ENCODE assay signal across 16 cellular contexts in the genomic region with DNA sequence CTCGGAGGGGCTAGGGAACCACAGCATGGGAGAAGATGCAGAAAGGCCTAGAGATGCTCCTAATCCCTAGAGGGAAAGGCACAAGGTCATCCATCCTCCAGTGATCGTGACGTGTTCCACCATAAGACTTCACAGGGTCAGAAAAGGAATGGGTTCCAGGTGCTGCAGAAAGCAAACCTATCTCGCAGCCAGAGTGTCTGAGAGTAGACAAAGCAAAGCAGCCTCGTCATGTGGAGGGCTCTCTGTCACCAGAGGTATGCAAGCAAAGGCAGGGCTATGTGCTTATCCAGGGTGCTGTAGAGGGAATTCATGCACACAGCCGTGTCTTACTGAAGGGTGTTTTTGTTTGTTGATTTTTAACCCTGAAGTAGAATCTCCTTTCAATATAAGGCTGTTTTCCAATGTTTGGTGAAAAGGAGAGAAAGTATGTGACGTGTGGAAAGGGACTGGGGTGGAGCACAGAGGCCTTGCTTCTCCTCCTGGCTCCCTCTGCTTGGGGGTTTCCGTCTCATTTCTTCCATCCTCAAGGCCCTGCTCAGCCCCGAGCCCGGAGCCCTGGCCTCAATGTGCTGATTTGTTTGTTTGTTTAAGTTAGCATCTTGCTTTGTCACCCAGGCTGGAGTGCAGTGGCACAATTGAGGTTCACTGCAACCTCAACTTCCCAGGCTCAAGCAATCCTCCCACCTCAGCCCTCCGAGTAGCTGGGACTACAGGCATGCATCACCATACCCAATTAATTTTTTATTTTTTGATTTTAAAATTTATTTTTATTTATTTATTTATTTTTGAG. TPM values are rescaled to one million over a fixed set of nuclear protein-coding genes. Genes with fewer than 3 reads are reported as not detected.
DNase-seq lines count a peak whose midpoint lies in the region; TF ChIP-seq lines count a peak whose summit lies in the region.
"Had no signal": no experiment of that assay in that cellular context is flagged by ENCODE, and none has a peak within 500 bp of the region (broad histone marks: within the 10 kb centered on the region; RNA-seq: fewer than 3 reads in every experiment).

No MANE protein-coding gene starts in this region.

- DNase-seq in GM12864 (ENCODE audit: low read depth) (no peak), H9 (peak; percentile 21), sigmoid colon (peak; percentile 26), coronary artery (ENCODE audit: low spot score) (no peak), NCI-H1048 (lab: John Stamatoyannopoulos, UW) (no peak)
- no peak for DNase-seq in activated CD4-positive, alpha-beta T cell treated with anti-CD3 and anti-CD28 coated beads for 48 hours
- DNase-seq: C1 segment of cervical spinal cord; cortex of kidney; glutamatergic neuron; KG1; NCI-H1105 treated with DMSO at 0.1 percent for 48 hours; NCI-H446; stimulated activated naive B cell treated with anti-CD40 and anti-IgM and Interleukin-4, amounts not matched to agents 10 μg/mL and 1 μg/mL and 100 μg/mL, for 72 hours had no signal

- H3K4me1 ChIP-seq in H9 (ENCODE audit: insufficient read depth, low read length) = no peaks in the 10 kb centered on the region
- no peaks in the 10 kb centered on the region for H3K4me1 ChIP-seq in sigmoid colon
- H3K4me1 ChIP-seq: ascending aorta had no signal

- H3K27me3 ChIP-seq in H9 (ENCODE audit: insufficient read depth, low read length) (no peaks in the 10 kb centered on the region), sigmoid colon (no peaks in the 10 kb centered on the region)
- H3K27me3 ChIP-seq: ascending aorta had no signal

- H2AFZ ChIP-seq in H9 (ENCODE audit: low read length) = no peak overlapping the region

- peak overlapping the region; percentile 40 for H3K4me3 ChIP-seq in GM12864 (ENCODE audit: low read depth, low read length)
- no peak overlapping the region for H3K4me3 ChIP-seq in sigmoid colon
- no peak overlapping the region for H3K4me3 ChIP-seq in coronary artery
- H3K4me3 ChIP-seq: ascending aorta had no signal

- no peak overlapping the region for H3K18ac ChIP-seq in H9 (ENCODE audit: insufficient read length, low read depth, low read length)

- no peaks in the 10 kb centered on the region for H3K23me2 ChIP-seq in H9 (ENCODE audit: insufficient read length, low read depth, low read length, poor library complexity, severe bottlenecking)

- H3K9me3 ChIP-seq in H9 (ENCODE audit: control insufficient read depth, low read depth, low read length) (no peaks in the 10 kb centered on the region), sigmoid colon (no peaks in the 10 kb centered on the region)
- H3K9me3 ChIP-seq: ascending aorta had no signal

- no peaks in the 10 kb centered on the region for H3K79me1 ChIP-seq in H9 (ENCODE audit: insufficient read depth, low read depth, low read length, poor library complexity, severe bottlenecking)

- no peak overlapping the region for H3K23ac ChIP-seq in H9 (ENCODE audit: insufficient read length, low read depth, low read length)

- no peak overlapping the region for H3K9ac ChIP-seq in H9 (ENCODE audit: extremely low read depth, insufficient read length, low read length)

- no peak for TF ChIP-seq EP300 in sigmoid colon (IDR thresholded peaks at IDR 0.05)

- H4K8ac ChIP-seq in H9 (replicated peaks; ENCODE audit: insufficient read length, low read depth, low read length) = no peak overlapping the region

- H3K27me3 Mint-ChIP-seq in H9 (ENCODE audit: low read depth) = peaks cover 4% of the 10 kb centered on the region
- H3K27me3 Mint-ChIP-seq in activated naive CD8-positive, alpha-beta T cell = no peaks in the 10 kb centered on the region

- H3K4me3 Mint-ChIP-seq in H9 = no peak overlapping the region
- peak overlapping the region; percentile 27 for H3K4me3 Mint-ChIP-seq in activated naive CD8-positive, alpha-beta T cell
- H3K4me3 Mint-ChIP-seq: mesothelial cell of epicardium; stimulated activated naive B cell treated with anti-CD40 and anti-IgM and Interleukin-4, amounts not matched to agents 10 μg/mL and 1 μg/mL and 100 μg/mL, for 72 hours had no signal

- no peaks in the 10 kb centered on the region for H3K79me2 ChIP-seq in H9 (ENCODE audit: insufficient read depth, low read length)

- H2AK5ac ChIP-seq in H9 (ENCODE audit: insufficient read length, low read length) = no peak overlapping the region

- H3K27ac ChIP-seq in H9 (ENCODE audit: insufficient read length, low read depth, low read length) = no peak overlapping the region
- no peak overlapping the region for H3K27ac ChIP-seq in sigmoid colon
- H3K27ac ChIP-seq in coronary artery = no peak overlapping the region
- H3K27ac ChIP-seq: ascending aorta had no signal

- no peak overlapping the region for H4K91ac ChIP-seq in H9 (ENCODE audit: insufficient read length, low read depth, low read length)

- H4K20me1 ChIP-seq in H9 (ENCODE audit: control insufficient read depth, insufficient read depth, insufficient read length) = no peaks in the 10 kb centered on the region

- no peak overlapping the region for H3T11ph ChIP-seq in H9 (ENCODE audit: low read length)

- no peak overlapping the region for H2BK12ac ChIP-seq in H9 (ENCODE audit: insufficient read length, low read depth, low read length)

- H3K36me3 ChIP-seq in sigmoid colon = no peaks in the 10 kb centered on the region
- H3K36me3 ChIP-seq: ascending aorta had no signal

- H2BK20ac ChIP-seq in H9 (ENCODE audit: low read depth, low read length, poor library complexity, severe bottlenecking) = no peak overlapping the region

- H2BK15ac ChIP-seq in H9 (ENCODE audit: low read depth, low read length) = no peak overlapping the region

- no peaks in the 10 kb centered on the region; a peak in 3 of 4 replicates for H3K4me1 Mint-ChIP-seq in H9
- H3K4me1 Mint-ChIP-seq in activated naive CD8-positive, alpha-beta T cell (ENCODE audit: low read depth) = peaks cover 82% of the 10 kb centered on the region

- no peak overlapping the region for H2BK5ac ChIP-seq in H9 (ENCODE audit: insufficient read length, low read length)

- H3K27ac Mint-ChIP-seq in H9 = no peak overlapping the region; a peak in 1 of 7 replicates
- peak overlapping the region; percentile 94 for H3K27ac Mint-ChIP-seq in activated naive CD8-positive, alpha-beta T cell
- H3K27ac Mint-ChIP-seq: mesothelial cell of epicardium; stimulated activated naive B cell treated with anti-CD40 and anti-IgM and Interleukin-4, amounts not matched to agents 10 μg/mL and 1 μg/mL and 100 μg/mL, for 72 hours had no signal

- WGBS in H9 (ENCODE audit: extremely low coverage, insufficient read length, low lambda C conversion rate) = no CpG with 5 or more reads among the region's 11 CpGs
- 77 to 83% methylated on average over 11 of the region's 11 CpGs for WGBS in sigmoid colon, 2 donors

- H4K5ac ChIP-seq in H9 (ENCODE audit: insufficient read length, low read depth, low read length) = no peak overlapping the region

- H3K14ac ChIP-seq in H9 (ENCODE audit: insufficient read depth, low read length) = no peak overlapping the region; the same call in 1 of the 2 replicates

- no peak overlapping the region for H3K4me2 ChIP-seq in H9 (ENCODE audit: insufficient read depth, insufficient read length, low read length)

- H3K56ac ChIP-seq in H9 (ENCODE audit: insufficient read length, low read depth, low read length) = no peak overlapping the region

- no peak overlapping the region for H2BK120ac ChIP-seq in H9 (ENCODE audit: low read depth, low read length, poor library complexity, severe bottlenecking)

- no peaks in the 10 kb centered on the region for H3K9me3 Mint-ChIP-seq in H9
- no peaks in the 10 kb centered on the region for H3K9me3 Mint-ChIP-seq in activated naive CD8-positive, alpha-beta T cell (ENCODE audit: low read depth)
- H3K9me3 Mint-ChIP-seq: mesothelial cell of epicardium; stimulated activated naive B cell treated with anti-CD40 and anti-IgM and Interleukin-4, amounts not matched to agents 10 μg/mL and 1 μg/mL and 100 μg/mL, for 72 hours had no signal

- H3K4ac ChIP-seq in H9 (ENCODE audit: low read depth, low read length) = no peak overlapping the region

- intact Hi-C loops in sigmoid colon (cut with DNase I) = no loop called here

- TF ChIP-seq CTCF in GM12864 (IDR thresholded peaks at IDR 0.05; ENCODE audit: low read depth, low read length, missing control alignments) (no peak), H9 (conservative IDR thresholded peaks at IDR 0.05) (no peak), sigmoid colon (IDR thresholded peaks at IDR 0.05) (no peak), coronary artery (IDR thresholded peaks at IDR 0.05) (no peak)

- no peaks in the 10 kb centered on the region; a peak in 1 of 7 replicates for H3K36me3 Mint-ChIP-seq in H9 (ENCODE audit: insufficient read depth in 1 of 3, low read depth in 3 of 3)
- peaks cover 5% of the 10 kb centered on the region for H3K36me3 Mint-ChIP-seq in activated naive CD8-positive, alpha-beta T cell
- H3K36me3 Mint-ChIP-seq: mesothelial cell of epicardium; stimulated activated naive B cell treated with anti-CD40 and anti-IgM and Interleukin-4, amounts not matched to agents 10 μg/mL and 1 μg/mL and 100 μg/mL, for 72 hours had no signal

- no peak for TF ChIP-seq POLR2A in sigmoid colon (IDR thresholded peaks at IDR 0.05)

RNA-seq across cellular contexts. Expression of gene GPR55, which starts 3.0 kb away (rescaled TPM):
- total RNA-seq in H9 (2021) (0.11 TPM in 1 of 2 replicates, not detected in the other), sigmoid colon (not detected)
- 1 to 10 TPM in 1 of 3 donors, under 1 TPM in 1, not detected in 1; 0.23 to 1.4 TPM for polyA plus RNA-seq in sigmoid colon
- total RNA-seq: ascending aorta, mesothelial cell of epicardium had no signal

RNA-seq across cellular contexts. Expression of gene ITM2C, which starts 57.3 kb away (rescaled TPM):
- total RNA-seq in H9 (2021) (297 and 302 TPM in 2 replicates), sigmoid colon (100 to 1,000 TPM; 107 to 206 (median 117) TPM)
- polyA plus RNA-seq in sigmoid colon = 1,000 to 10,000 TPM in 1 of 3 donors, 100 to 1,000 TPM in 2; 489 to 1,275 (median 498) TPM

Comparison
In these comparisons a context has a peak if more than half of its experiments do, and no peak if none do; other contexts are left out.
1. DNase-seq: peak in H9 (single experiment) and sigmoid colon (single experiment); none in GM12864 (single experiment), coronary artery (single experiment), activated CD4-positive, alpha-beta T cell treated with anti-CD3 and anti-CD28 coated beads for 48 hours (single experiment) and NCI-H1048 (single experiment).